In the genomic region with DNA sequence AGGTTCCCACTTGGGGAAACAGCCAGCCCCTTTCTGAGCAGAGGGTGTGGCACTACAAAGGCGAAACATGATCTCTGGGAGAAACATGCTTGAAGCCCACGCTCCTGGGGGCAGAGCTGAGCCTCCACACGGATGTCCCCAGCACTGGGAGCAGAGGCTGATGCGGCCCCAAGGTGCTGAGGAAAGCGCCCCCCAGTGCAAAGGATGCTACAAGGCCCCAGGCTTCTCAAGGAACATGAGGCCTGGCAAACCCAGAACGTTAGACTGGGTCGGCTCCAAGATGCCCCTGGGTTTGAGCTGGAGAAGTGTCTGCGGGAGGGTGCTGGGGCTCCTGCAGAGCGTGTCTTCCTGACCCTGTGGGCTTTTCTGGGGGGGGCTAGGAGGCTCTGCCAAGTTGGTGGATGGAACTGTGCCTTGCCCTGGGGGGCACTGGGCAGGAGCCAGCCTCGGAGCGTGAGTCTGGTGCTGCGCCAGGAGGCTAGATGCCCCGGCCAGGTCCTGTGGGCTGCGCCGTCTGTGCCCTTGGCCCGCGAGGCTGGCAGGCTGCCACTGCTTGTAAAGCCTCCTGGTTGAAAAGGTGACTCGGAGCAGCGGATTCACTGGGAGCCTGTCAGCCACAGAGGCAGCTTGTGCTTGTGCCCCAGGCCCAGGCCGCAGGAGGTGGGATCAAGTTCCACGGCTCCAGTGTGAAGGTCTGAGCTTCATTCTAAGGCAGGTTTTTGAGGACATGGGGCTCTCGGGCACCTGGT, we compare ENCODE assay signal across 8 cellular contexts. TPM values are rescaled to one million over a fixed set of nuclear protein-coding genes. Genes with fewer than 3 reads are reported as not detected.
DNase-seq lines count a peak whose midpoint lies in the region; ATAC-seq, FAIRE-seq and TF ChIP-seq lines count a peak whose summit lies in the region.

No MANE protein-coding gene starts in this region.

- CTCF ChIA-PET in K562 (lab: Yijun Ruan, JAX; ENCODE audit: low intra/inter-chr PET ratio): no interaction called here

- peaks cover 77% of the 10 kb centered on the region for H3K79me2 ChIP-seq in K562 (ENCODE audit: control insufficient read depth, insufficient read depth, low read length)

- WGBS in K562 (ENCODE audit: insufficient coverage, low coverage, missing lambda C conversion rate): 68% methylated on average over 22 of the region's 22 CpGs

- H3K4me3 ChIP-seq in K562 (no peak overlapping the region), upper lobe of right lung (no peak overlapping the region)

- BruUV-seq in K562 (replicated peaks; lab: Mats Ljungman, UMichigan): no TSS peak

- POLR2A ChIA-PET in K562 (lab: Yijun Ruan, JAX): interaction anchor here (0.6 to 2.3 kb wide), 6 partner anchors 13 to 371 kb away, joined by 3 to 8 read pairs (median 4); no protein-coding TSS in a partner anchor

- H4K20me1 ChIP-seq in K562 (replicated peaks; ENCODE audit: control insufficient read depth, insufficient read depth, low read length): peaks cover 33% of the 10 kb centered on the region; the same call in 1 of the 2 replicates

- no peak overlapping the region for H3K27ac ChIP-seq in K562 (ENCODE audit: extremely low read depth, low read depth, low read length)
- no peak overlapping the region for H3K27ac ChIP-seq in upper lobe of right lung

- no peak for TF ChIP-seq POLR2A in K562 (conservative IDR thresholded peaks at IDR 0.05)

- in situ Hi-C loops in K562 (cut with MboI): no loop called here

- TF ChIP-seq CTCF in K562 (IDR thresholded peaks at IDR 0.05 in 2 of 3, conservative IDR thresholded peaks at IDR 0.05 in 1 of 3; ENCODE audit: insufficient read depth in 2 of 3, low read depth in 1 of 3, low read length in 3 of 3) (peak; percentile 13 to 25 (median 17); a peak in 2 of 6 replicates), upper lobe of right lung (IDR thresholded peaks at IDR 0.05) (no peak)

- peak in 1 of 2 experiments; percentile 8; a peak in 1 of 4 replicates for TF ChIP-seq RAD21 in K562 (CRISPR knock-in tag; conservative IDR thresholded peaks at IDR 0.05 in 1 of 2, IDR thresholded peaks at IDR 0.05 in 1 of 2)

- intact Hi-C loops in K562 (cut with micrococcal nuclease) (loop anchor here (10.0 kb wide), 1 partner anchor 215 kb away; no protein-coding TSS in a partner anchor), upper lobe of right lung (cut with DNase I) (loop anchor here (10.0 kb wide), 1 partner anchor 85 kb away; no protein-coding TSS in a partner anchor)

- no peak overlapping the region for H3K4me2 ChIP-seq in K562 (ENCODE audit: insufficient read depth, low read length)

- H3K9ac ChIP-seq in K562 (ENCODE audit: insufficient read depth in 1 of 2, low read depth in 2 of 2, low read length in 2 of 2): peak overlapping the region in 1 of 2 experiments; percentile 62; a peak in 2 of 4 replicates

- no peaks in the 10 kb centered on the region for H3K27me3 ChIP-seq in K562 (ENCODE audit: control insufficient read depth in 2 of 2, insufficient read depth in 2 of 2, low read length in 2 of 2)
- no peaks in the 10 kb centered on the region for H3K27me3 ChIP-seq in upper lobe of right lung

- H3K4me1 ChIP-seq in K562 (replicated peaks in 1 of 2; ENCODE audit: control insufficient read depth in 2 of 2, insufficient read depth in 2 of 2, low read length in 2 of 2): peaks cover 19 to 20% of the 10 kb centered on the region in 2 experiments
- H3K4me1 ChIP-seq in upper lobe of right lung: peaks cover 12% of the 10 kb centered on the region

- peaks cover 6% of the 10 kb centered on the region for H3K9me1 ChIP-seq in K562 (ENCODE audit: control insufficient read depth, insufficient read depth, low read length)

- peak; percentile 79 for ATAC-seq in K562
- ATAC-seq in upper lobe of right lung: peak; percentile 27
- no peak for ATAC-seq in HG03097 (IDR thresholded peaks at IDR 0.05; ENCODE audit: low FRiP score, unreplicated experiment)
- ATAC-seq in HG03342 (IDR thresholded peaks at IDR 0.05; ENCODE audit: unreplicated experiment): no peak

- H2AFZ ChIP-seq in K562 (ENCODE audit: low read depth, low read length): no peak overlapping the region

- FAIRE-seq in K562 (lab: Jason Lieb, UNC): peak; percentile 15

- peak; percentile 55 for DNase-seq in ELR (ENCODE audit: low read depth)
- peak; percentile 88 for DNase-seq in NCI-H2171 treated with DMSO at 0.1 percent for 48 hours (lab: John Stamatoyannopoulos, UW)
- DNase-seq in K562 (ENCODE audit: extremely low read depth in 1 of 4, low spot score in 3 of 4): peak; percentile 48 to 64 (median 52)
- peak; percentile 63 for DNase-seq in left kidney (ENCODE audit: low read depth, low spot score)
- peak; percentile 68 for DNase-seq in upper lobe of right lung
- no peak for DNase-seq in epidermal melanocyte (ENCODE audit: insufficient read length, low spot score)

- no peaks in the 10 kb centered on the region for H3K9me3 ChIP-seq in K562 (replicated peaks; ENCODE audit: control insufficient read depth, insufficient read depth, low read depth, low read length)
- no peaks in the 10 kb centered on the region for H3K9me3 ChIP-seq in upper lobe of right lung

- TF ChIP-seq EP300 in K562 (IDR thresholded peaks at IDR 0.05; ENCODE audit: low read length): no peak

- 0 out of 3 replicates have a peak, but pooled peaks cover 2% of the 10 kb centered on the region for H3K36me3 ChIP-seq in K562 (ENCODE audit: control insufficient read depth, insufficient read depth, low read length)
- H3K36me3 ChIP-seq in upper lobe of right lung: no peaks in the 10 kb centered on the region

TF ChIP-seq in K562, 482 proteins besides CTCF, POLR2A, EP300 and RAD21 (continues in another document):
- no peak for TF ChIP-seq HDAC1 (IDR thresholded peaks at IDR 0.05)
- TF ChIP-seq, protein P1, sequence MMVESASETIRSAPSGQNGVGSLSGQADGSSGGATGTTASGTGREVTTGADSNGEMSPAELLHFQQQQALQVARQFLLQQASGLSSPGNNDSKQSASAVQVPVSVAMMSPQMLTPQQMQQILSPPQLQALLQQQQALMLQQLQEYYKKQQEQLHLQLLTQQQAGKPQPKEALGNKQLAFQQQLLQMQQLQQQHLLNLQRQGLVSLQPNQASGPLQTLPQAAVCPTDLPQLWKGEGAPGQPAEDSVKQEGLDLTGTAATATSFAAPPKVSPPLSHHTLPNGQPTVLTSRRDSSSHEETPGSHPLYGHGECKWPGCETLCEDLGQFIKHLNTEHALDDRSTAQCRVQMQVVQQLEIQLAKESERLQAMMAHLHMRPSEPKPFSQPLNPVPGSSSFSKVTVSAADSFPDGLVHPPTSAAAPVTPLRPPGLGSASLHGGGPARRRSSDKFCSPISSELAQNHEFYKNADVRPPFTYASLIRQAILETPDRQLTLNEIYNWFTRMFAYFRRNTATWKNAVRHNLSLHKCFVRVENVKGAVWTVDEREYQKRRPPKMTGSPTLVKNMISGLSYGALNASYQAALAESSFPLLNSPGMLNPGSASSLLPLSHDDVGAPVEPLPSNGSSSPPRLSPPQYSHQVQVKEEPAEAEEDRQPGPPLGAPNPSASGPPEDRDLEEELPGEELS (CRISPR knock-in tag; IDR thresholded peaks at IDR 0.05; ENCODE audit: borderline replicate concordance): 0 out of 2 replicates have a peak, but pooled peaks have one; percentile 31
- peak; percentile 58; the same call in 1 of the 2 replicates for TF ChIP-seq FOXK1 (CRISPR knock-in tag; IDR thresholded peaks at IDR 0.05; ENCODE audit: borderline replicate concordance)
- TF ChIP-seq, protein P2, sequence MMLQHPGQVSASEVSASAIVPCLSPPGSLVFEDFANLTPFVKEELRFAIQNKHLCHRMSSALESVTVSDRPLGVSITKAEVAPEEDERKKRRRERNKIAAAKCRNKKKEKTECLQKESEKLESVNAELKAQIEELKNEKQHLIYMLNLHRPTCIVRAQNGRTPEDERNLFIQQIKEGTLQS (IDR thresholded peaks at IDR 0.05): no peak
- TF ChIP-seq, protein P2 (CRISPR knock-in tag; conservative IDR thresholded peaks at IDR 0.05): no peak
- TF ChIP-seq, protein P3, sequence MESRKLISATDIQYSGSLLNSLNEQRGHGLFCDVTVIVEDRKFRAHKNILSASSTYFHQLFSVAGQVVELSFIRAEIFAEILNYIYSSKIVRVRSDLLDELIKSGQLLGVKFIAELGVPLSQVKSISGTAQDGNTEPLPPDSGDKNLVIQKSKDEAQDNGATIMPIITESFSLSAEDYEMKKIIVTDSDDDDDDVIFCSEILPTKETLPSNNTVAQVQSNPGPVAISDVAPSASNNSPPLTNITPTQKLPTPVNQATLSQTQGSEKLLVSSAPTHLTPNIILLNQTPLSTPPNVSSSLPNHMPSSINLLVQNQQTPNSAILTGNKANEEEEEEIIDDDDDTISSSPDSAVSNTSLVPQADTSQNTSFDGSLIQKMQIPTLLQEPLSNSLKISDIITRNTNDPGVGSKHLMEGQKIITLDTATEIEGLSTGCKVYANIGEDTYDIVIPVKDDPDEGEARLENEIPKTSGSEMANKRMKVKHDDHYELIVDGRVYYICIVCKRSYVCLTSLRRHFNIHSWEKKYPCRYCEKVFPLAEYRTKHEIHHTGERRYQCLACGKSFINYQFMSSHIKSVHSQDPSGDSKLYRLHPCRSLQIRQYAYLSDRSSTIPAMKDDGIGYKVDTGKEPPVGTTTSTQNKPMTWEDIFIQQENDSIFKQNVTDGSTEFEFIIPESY (CRISPR knock-in tag; IDR thresholded peaks at IDR 0.05): peak; percentile 70
- TF ChIP-seq CTBP1 (IDR thresholded peaks at IDR 0.05; ENCODE audit: borderline replicate concordance): 0 out of 2 replicates have a peak, but pooled peaks have one; percentile 16

RNA-seq across cellular contexts. Expression of a gene that starts 8.1 kb away (rescaled TPM):
- total RNA-seq in K562 (2011; cell fraction: chromatin; rRNA removed; ENCODE audit: low replicate concordance): 70.0 and 111 TPM in 2 replicates
- 56.6 and 62.9 TPM in 2 replicates for total RNA-seq in K562 (2011; cell fraction: nucleolus; rRNA removed)
- 49.5 and 50.1 TPM in 2 replicates for total RNA-seq in K562 (2011; cell fraction: nucleoplasm; rRNA removed)
- total RNA-seq in K562 (2014; rRNA removed) (15.7 and 17.8 TPM in 2 replicates), K562 (2014; rRNA removed; fragmentation: Illumina TruSeq; extraction: Trizol) (19.5 and 22.7 TPM in 2 replicates), K562 (2015; rRNA removed; fragmentation: Illumina TruSeq; extraction: Trizol) (12.5 and 13.6 TPM in 2 replicates), K562 (2021) (24.7 and 27.7 TPM in 2 replicates), upper lobe of right lung (7.2 TPM)
- polyA plus RNA-seq in K562 (2011; rRNA removed) (17.1 and 21.6 TPM in 2 replicates), K562 (2014; fragmentation: Illumina TruSeq; extraction: Trizol) (22.9 and 26.1 TPM in 2 replicates), K562 (2014; fragmentation: Nextera tagmentation; extraction: Ambion mirVana) (1 to 10 TPM; 3.0 to 3.3 TPM), K562 (2014; rRNA removed) (13.7 and 16.9 TPM in 2 replicates)
- polyA plus RNA-seq in K562 (2011; cell fraction: cytosol; rRNA removed): 18.3 and 24.0 TPM in 2 replicates
- 28.6 and 33.9 TPM in 2 replicates for polyA plus RNA-seq in K562 (2011; cell fraction: nucleus; rRNA removed)
- 15.0 and 17.4 TPM in 2 replicates for polyA plus RNA-seq in K562 (2012)
- polyA minus RNA-seq in K562 (2011; rRNA and poly(A)+ RNA removed): 24.2 and 30.1 TPM in 2 replicates
- 19.8 and 20.9 TPM in 2 replicates for polyA minus RNA-seq in K562 (2011; cell fraction: cytosol; rRNA and poly(A)+ RNA removed)
- 18.7 and 22.3 TPM in 2 replicates for polyA minus RNA-seq in K562 (2011; cell fraction: nucleus; rRNA and poly(A)+ RNA removed)

Comparison
In these comparisons a context has a peak if more than half of its experiments do, and no peak if none do; other contexts are left out.
1. ATAC-seq: peak in K562 (single experiment) and upper lobe of right lung (single experiment); none in HG03097 (single experiment) and HG03342 (single experiment).